Comparison of ENCODE assay signal across 8 cellular contexts in the genomic region with DNA sequence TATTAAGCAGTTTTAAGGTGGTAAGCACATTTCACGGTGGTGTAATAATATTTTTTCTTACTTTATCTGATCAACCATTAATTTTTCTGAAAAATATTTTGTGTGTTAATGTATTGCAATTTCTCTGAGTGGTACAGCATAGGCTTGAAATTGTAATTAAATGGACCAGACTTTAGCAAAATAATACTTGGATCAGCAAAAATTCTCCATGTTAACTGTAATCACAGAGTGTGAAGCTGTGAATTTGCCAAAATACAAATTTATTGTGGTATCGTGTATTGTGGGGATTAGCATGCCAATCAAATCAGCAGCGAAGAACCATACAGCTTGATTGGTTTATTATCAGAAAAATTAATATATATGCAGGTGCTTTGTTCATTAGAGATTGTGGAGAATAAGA.
"Had no signal": no experiment of that assay in that cellular context is flagged by ENCODE, and none has a peak within 500 bp of the region (broad histone marks: within the 10 kb centered on the region; RNA-seq: fewer than 3 reads in every experiment).

No MANE protein-coding gene starts in this region.

- DNase-seq: GDM1, GF-D8 had no signal

- FAIRE-seq: G401.6, GM12878, GM12891, GM12892, GM18507, GM19239 had no signal

- ATAC-seq: GM12878 had no signal

- H3K4me3 ChIP-seq: GM12878 had no signal
